ENCODE assay signal across 9 cellular contexts in genomic region chr15:34338347-34338746, GRCh38. TPM values are rescaled to one million over a fixed set of nuclear protein-coding genes. Genes with fewer than 3 reads are reported as not detected.
DNase-seq lines count a peak whose midpoint lies in the region; ATAC-seq lines count a peak whose summit lies in the region.
"Had no signal": no experiment of that assay in that cellular context is flagged by ENCODE, and none has a peak within 500 bp of the region (broad histone marks: within the 10 kb centered on the region; RNA-seq: fewer than 3 reads in every experiment).

No MANE protein-coding gene starts in this region.

- intact Hi-C loops in activated CD4-positive, alpha-beta T cell treated with anti-CD3 and anti-CD28 coated beads for 36 hours (cut with DNase I, micrococcal nuclease) = loop anchor here (1.0 to 5.0 kb wide), 5 partner anchors 29 to 649 kb away; partner anchors contain the start of genes AVEN (in 2 of the 2), LPCAT4 (in 1 of the 2), PGBD4 (in 1 of the 2) and ZNF770 (in 1 of the 2)

- H3K9me3 ChIP-seq in iPS-18c (ENCODE audit: control insufficient read depth, insufficient read depth, low read length) = peaks cover 1% of the 10 kb centered on the region
- no peaks in the 10 kb centered on the region for H3K9me3 ChIP-seq in stomach smooth muscle (ENCODE audit: control insufficient read depth in 2 of 2, low read length in 2 of 2)

- H3K36me3 Mint-ChIP-seq in activated CD4-positive, alpha-beta T cell treated with anti-CD3 and anti-CD28 coated beads for 36 hours (ENCODE audit: low read depth) = peaks cover 31% of the 10 kb centered on the region
- H3K36me3 Mint-ChIP-seq in activated naive CD8-positive, alpha-beta T cell = peaks cover 9% of the 10 kb centered on the region

- CTCF ChIA-PET in activated CD4-positive, alpha-beta T cell treated with anti-CD3 and anti-CD28 coated beads for 36 hours (lab: Charles Lee) = interaction anchor here (1.0 to 4.6 kb wide), 4 partner anchors 10 to 96 kb away, joined by 3 to 17 read pairs (median 10); partner anchors contain the start of gene LPCAT4

- peaks cover 14% of the 10 kb centered on the region for H3K4me1 ChIP-seq in stomach smooth muscle (ENCODE audit: control insufficient read depth, insufficient read depth, low read length)

- no peaks in the 10 kb centered on the region for H3K27me3 ChIP-seq in stomach smooth muscle (ENCODE audit: control insufficient read depth in 1 of 2, insufficient read depth in 2 of 2, low read length in 2 of 2)

- no peak for ATAC-seq in activated CD4-positive, alpha-beta T cell treated with anti-CD3 and anti-CD28 coated beads for 36 hours
- no peak for ATAC-seq in GM21825 (IDR thresholded peaks at IDR 0.05; ENCODE audit: unreplicated experiment)

- no peaks in the 10 kb centered on the region for H3K9me3 Mint-ChIP-seq in activated CD4-positive, alpha-beta T cell treated with anti-CD3 and anti-CD28 coated beads for 36 hours (ENCODE audit: low read depth)
- no peaks in the 10 kb centered on the region for H3K9me3 Mint-ChIP-seq in activated naive CD8-positive, alpha-beta T cell (ENCODE audit: low read depth)

- no peaks in the 10 kb centered on the region for H3K27me3 Mint-ChIP-seq in activated CD4-positive, alpha-beta T cell treated with anti-CD3 and anti-CD28 coated beads for 36 hours
- H3K27me3 Mint-ChIP-seq in activated naive CD8-positive, alpha-beta T cell = no peaks in the 10 kb centered on the region

- no peak overlapping the region for H3K27ac ChIP-seq in stomach smooth muscle (ENCODE audit: low read length)

- peaks cover 62% of the 10 kb centered on the region for H3K4me1 Mint-ChIP-seq in activated CD4-positive, alpha-beta T cell treated with anti-CD3 and anti-CD28 coated beads for 36 hours
- peaks cover 60% of the 10 kb centered on the region for H3K4me1 Mint-ChIP-seq in activated naive CD8-positive, alpha-beta T cell (ENCODE audit: low read depth)

- H3K9ac ChIP-seq in stomach smooth muscle (ENCODE audit: low read length in 2 of 2) = peak overlapping the region in 1 of 2 donors; percentile 6

- peaks cover 0 to 4% of the 10 kb centered on the region in 2 donors for H3K36me3 ChIP-seq in stomach smooth muscle (ENCODE audit: control insufficient read depth in 2 of 2, insufficient read depth in 2 of 2, low read length in 2 of 2)

- peak overlapping the region; percentile 76 for H3K4me3 ChIP-seq in iPS-18c (ENCODE audit: insufficient read depth, low read depth, low read length)
- H3K4me3 ChIP-seq in stomach smooth muscle (ENCODE audit: low read length in 2 of 2) = peak overlapping the region; percentile 89 to 93

- peak overlapping the region; percentile 83 for H3K4me3 Mint-ChIP-seq in activated CD4-positive, alpha-beta T cell treated with anti-CD3 and anti-CD28 coated beads for 36 hours
- H3K4me3 Mint-ChIP-seq in activated naive CD8-positive, alpha-beta T cell = peak overlapping the region; percentile 82

- DNase-seq in activated CD4-positive, alpha-beta T cell treated with anti-CD3 and anti-CD28 coated beads for 36 hours = no peak
- no peak for DNase-seq in activated CD4-positive, alpha-beta T cell treated with anti-CD3 and anti-CD28 coated beads for 4 hours
- DNase-seq in glomerular visceral epithelial cell (ENCODE audit: extremely low spot score) (no peak), GM19238 (ENCODE audit: insufficient read length, low spot score) (no peak)

- POLR2A ChIA-PET in activated CD4-positive, alpha-beta T cell treated with anti-CD3 and anti-CD28 coated beads for 36 hours (lab: Charles Lee) = interaction anchor here (0.6 to 2.4 kb wide), 5 partner anchors 10 to 299 kb away, joined by 3 to 12 read pairs (median 4); partner anchors contain the start of genes EMC7, GOLGA8B and PGBD4

- H3K27ac Mint-ChIP-seq in activated CD4-positive, alpha-beta T cell treated with anti-CD3 and anti-CD28 coated beads for 36 hours = no peak overlapping the region
- peak overlapping the region; percentile 79 for H3K27ac Mint-ChIP-seq in activated naive CD8-positive, alpha-beta T cell

RNA-seq across cellular contexts. Expression of gene SLC12A6, which starts 0.8 kb away (rescaled TPM):
- total RNA-seq in activated CD4-positive, alpha-beta T cell treated with anti-CD3 and anti-CD28 coated beads for 36 hours = 10 to 100 TPM; 18.2 to 22.1 TPM

RNA-seq across cellular contexts. Expression of gene NOP10, which starts 4.6 kb away (rescaled TPM):
- total RNA-seq in activated CD4-positive, alpha-beta T cell treated with anti-CD3 and anti-CD28 coated beads for 36 hours = 100 to 1,000 TPM; 217 to 313 TPM

RNA-seq across cellular contexts. Expression of gene NUTM1, which starts 4.8 kb away (rescaled TPM):
- total RNA-seq in activated CD4-positive, alpha-beta T cell treated with anti-CD3 and anti-CD28 coated beads for 36 hours = not detected
- total RNA-seq: H4 had no signal

RNA-seq across cellular contexts. Expression of gene LPCAT4, which starts 28.6 kb away (rescaled TPM):
- total RNA-seq in activated CD4-positive, alpha-beta T cell treated with anti-CD3 and anti-CD28 coated beads for 36 hours = 10 to 100 TPM; 44.4 to 52.7 TPM
